ENCODE assay signal across 1 cellular context in the genomic region with DNA sequence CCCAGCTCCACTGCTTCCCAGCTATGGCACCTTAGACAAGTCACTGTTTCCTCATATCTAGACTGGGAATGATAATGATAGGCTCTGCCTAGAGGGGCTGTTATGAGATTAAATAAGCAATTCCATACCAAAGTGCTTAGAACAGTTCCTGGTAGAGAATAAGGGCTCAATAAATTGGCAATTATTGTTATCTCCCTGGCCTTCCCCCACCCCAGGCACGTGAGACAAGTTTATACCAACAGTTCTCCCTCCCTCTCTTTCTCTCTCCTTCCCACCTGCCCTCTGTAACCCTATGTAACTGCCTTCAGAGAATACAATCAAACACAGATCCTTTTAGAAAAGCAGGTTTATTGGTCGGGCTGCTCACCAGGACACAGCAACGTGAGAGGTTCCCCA.
A peak's percentile ranks its signal among the peaks of the same experiment; 100 is the strongest.
TF ChIP-seq lines count a peak whose summit lies in the region.

No MANE protein-coding gene starts in this region.

TF ChIP-seq in K562, 482 proteins besides CTCF, POLR2A, EP300 and RAD21:
- no peak for TF ChIP-seq HDAC1 (IDR thresholded peaks at IDR 0.05)
- peak; percentile 70 for TF ChIP-seq BHLHE40 (IDR thresholded peaks at IDR 0.05; ENCODE audit: low read length)
- TF ChIP-seq SREBF2 (CRISPR knock-in tag; IDR thresholded peaks at IDR 0.05): no peak
- TF ChIP-seq ZNF184 (CRISPR knock-in tag; IDR thresholded peaks at IDR 0.05): no peak
- no peak for TF ChIP-seq YY1 (IDR thresholded peaks at IDR 0.05; ENCODE audit: borderline replicate concordance in 1 of 3, control insufficient read depth in 1 of 3, extremely low read depth in 1 of 3, insufficient read depth in 3 of 3, insufficient read length in 1 of 3, insufficient replicate concordance in 2 of 3, low read depth in 1 of 3, low read length in 2 of 3)
